Comparison of ENCODE assay signal across 8 cellular contexts in the genomic region with DNA sequence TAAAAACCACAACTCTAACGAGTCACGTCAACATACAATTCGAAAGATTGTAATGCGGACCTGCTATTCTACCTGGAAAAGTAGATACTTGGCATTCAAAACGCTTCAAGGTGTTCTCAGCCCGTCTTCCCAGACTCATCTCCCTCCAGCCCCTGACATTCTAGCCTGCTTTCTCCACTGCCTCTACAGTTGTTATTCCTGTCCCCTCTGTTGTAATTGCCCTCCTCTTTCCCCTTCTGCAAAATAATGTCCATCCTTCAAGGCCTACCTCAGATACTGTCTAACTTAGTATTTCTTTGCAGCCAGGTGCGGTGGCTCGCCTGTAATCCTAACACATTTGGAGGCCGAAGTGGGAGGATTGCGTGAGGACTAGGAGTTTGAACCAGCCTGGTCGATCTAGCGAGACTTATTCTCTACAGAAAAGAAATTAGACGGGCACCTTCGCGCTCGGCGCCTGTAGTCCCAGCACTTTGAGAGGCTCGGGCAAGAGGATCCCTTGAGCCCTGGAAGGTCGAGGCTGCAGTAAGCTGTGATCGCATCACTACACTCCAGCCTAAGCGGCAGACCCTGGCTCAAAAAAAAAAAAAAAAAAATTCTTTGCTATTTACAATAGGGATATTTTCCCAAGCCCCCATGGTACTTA. TPM values are rescaled to one million over a fixed set of nuclear protein-coding genes. Genes with fewer than 3 reads are reported as not detected.
DNase-seq lines count a peak whose midpoint lies in the region; ATAC-seq and TF ChIP-seq lines count a peak whose summit lies in the region.

No MANE protein-coding gene starts in this region.

- H3K36me3 ChIP-seq in H7 (replicated peaks; ENCODE audit: control insufficient read depth, insufficient read depth, low read length) (peaks cover 8% of the 10 kb centered on the region), skeletal muscle tissue (ENCODE audit: control insufficient read depth in 3 of 3, insufficient read depth in 3 of 3, low read length in 3 of 3) (peaks cover 9 to 14% (median 12%) of the 10 kb centered on the region in 3 donors)

- no peak for TF ChIP-seq CTCF in glutamatergic neuron (IDR thresholded peaks at IDR 0.05; ENCODE audit: partially characterized antibody, unreplicated experiment)

- DNase-seq in H7 (peak; percentile 41), T-cell (peak in 1 of 34 experiments; percentile 16), glutamatergic neuron (no peak), posterior cingulate gyrus (no peak), foreskin melanocyte (no peak), cerebellum (ENCODE audit: low spot score) (no peak)

- H3K27me3 Mint-ChIP-seq in T-cell = no peaks in the 10 kb centered on the region
- H3K27me3 Mint-ChIP-seq in glutamatergic neuron (ENCODE audit: unreplicated experiment) = no peaks in the 10 kb centered on the region

- H3K9ac ChIP-seq in skeletal muscle tissue (ENCODE audit: low read depth in 1 of 3, low read length in 3 of 3) = peak overlapping the region; percentile 79 to 97 (median 93)

- H3K27me3 ChIP-seq in H7 (ENCODE audit: control insufficient read depth, insufficient read depth, low read length) = no peaks in the 10 kb centered on the region
- H3K27me3 ChIP-seq in skeletal muscle tissue (ENCODE audit: control insufficient read depth in 3 of 3, insufficient read depth in 3 of 3, low read length in 3 of 3) = no peaks in the 10 kb centered on the region

- H3K27ac Mint-ChIP-seq in T-cell (peak overlapping the region; percentile 97 to 99), glutamatergic neuron (ENCODE audit: unreplicated experiment) (peak overlapping the region; percentile 94)

- peak overlapping the region in 2 of 3 donors; percentile 93 for H3K4me3 Mint-ChIP-seq in T-cell
- H3K4me3 Mint-ChIP-seq in glutamatergic neuron (ENCODE audit: unreplicated experiment) = peak overlapping the region; percentile 93

- H3K4me1 ChIP-seq in skeletal muscle tissue (ENCODE audit: control insufficient read depth in 3 of 3, insufficient read depth in 3 of 3, low read length in 3 of 3) = peaks cover 8 to 15% (median 10%) of the 10 kb centered on the region in 3 donors

- intact Hi-C loops in posterior cingulate gyrus (cut with DNase I) = loop anchor here (2.0 to 5.0 kb wide), 3 partner anchors 35 to 340 kb away; partner anchors contain the start of genes ARID4B, B3GALNT2, GGPS1 and TOMM20

- H3K9me3 ChIP-seq in skeletal muscle tissue (ENCODE audit: control insufficient read depth in 3 of 3, low read length in 3 of 3) = no peaks in the 10 kb centered on the region

- ATAC-seq in T-cell (replicated peaks in 1 of 4) (peak in 2 of 4 experiments; percentile 11 to 19), HG02973 (IDR thresholded peaks at IDR 0.05; ENCODE audit: unreplicated experiment) (no peak)

- H3K9me3 Mint-ChIP-seq in T-cell (no peaks in the 10 kb centered on the region), glutamatergic neuron (ENCODE audit: unreplicated experiment) (peaks cover 2% of the 10 kb centered on the region)

- peaks cover 25 to 27% (median 25%) of the 10 kb centered on the region in 3 donors for H3K4me1 Mint-ChIP-seq in T-cell
- no peaks in the 10 kb centered on the region for H3K4me1 Mint-ChIP-seq in glutamatergic neuron (ENCODE audit: low read depth, unreplicated experiment)

- POLR2A ChIA-PET in T-cell (lab: Charles Lee) = interaction anchor here (0.5 to 1.4 kb wide), 4 partner anchors 48 to 871 kb away, joined by 3 to 8 read pairs (median 4); no protein-coding TSS in a partner anchor

- CTCF ChIA-PET in T-cell (lab: Charles Lee) = interaction anchor here (0.7 to 1.6 kb wide), 4 partner anchors 21 to 1049 kb away, joined by 3 to 8 read pairs (median 4); no protein-coding TSS in a partner anchor

- H3K4me3 ChIP-seq in H7 (ENCODE audit: insufficient read depth, low read depth, low read length) (peak overlapping the region; percentile 95), skeletal muscle tissue (ENCODE audit: low read length in 3 of 3) (peak overlapping the region; percentile 75 to 99 (median 98))

- H3K27ac ChIP-seq in skeletal muscle tissue (ENCODE audit: low read depth, low read length) = peak overlapping the region; percentile 70

- H3K36me3 Mint-ChIP-seq in T-cell = peaks cover 11% of the 10 kb centered on the region
- H3K36me3 Mint-ChIP-seq in glutamatergic neuron (ENCODE audit: unreplicated experiment) = no peaks in the 10 kb centered on the region

RNA-seq across cellular contexts. Expression of gene RBM34, which starts 0.8 kb away (rescaled TPM):
- 101 and 105 TPM in 2 replicates for total RNA-seq in H7 (2014; rRNA removed; shearing (Covaris generic))
- total RNA-seq in T-cell (100 to 1,000 TPM; 115 to 169 (median 129) TPM), glutamatergic neuron (ENCODE audit: unreplicated experiment) (94.2 TPM), skeletal muscle tissue (24.5 TPM), cerebellum (30.8 TPM)

RNA-seq across cellular contexts. Expression of gene TOMM20, which starts 33.2 kb away (rescaled TPM):
- 172 and 214 TPM in 2 replicates for total RNA-seq in H7 (2014; rRNA removed; shearing (Covaris generic))
- total RNA-seq in T-cell (100 to 1,000 TPM in 4 of 5 donors, 10 to 100 TPM in 1; 81.7 to 115 (median 106) TPM), glutamatergic neuron (ENCODE audit: unreplicated experiment) (166 TPM), skeletal muscle tissue (67.8 TPM), cerebellum (84.5 TPM)
